Comparison of ENCODE assay signal across 8 cellular contexts in genomic region chr6:13708679-13709261, GRCh38. TPM values are rescaled to one million over a fixed set of nuclear protein-coding genes. Genes with fewer than 3 reads are reported as not detected.
DNase-seq lines count a peak whose midpoint lies in the region; ATAC-seq and TF ChIP-seq lines count a peak whose summit lies in the region.

No MANE protein-coding gene starts in this region.

- WGBS in neuronal stem cell (ENCODE audit: extremely low coverage in 2 of 2, insufficient read length in 2 of 2, insufficient replicate concordance in 1 of 2), 2 donors = no CpG with 5 or more reads among the region's 7 CpGs

- no peak overlapping the region for H2BK15ac ChIP-seq in neuronal stem cell (ENCODE audit: low read length)

- H3K4me3 ChIP-seq in DND-41 (ENCODE audit: low read depth in 1 of 2, low read length in 2 of 2) = peak overlapping the region; percentile 62 to 87; a peak in 3 of 4 replicates
- peak overlapping the region; percentile 92 for H3K4me3 ChIP-seq in OCI-LY1 (ENCODE audit: low read depth, low read length, poor library complexity, severe bottlenecking)
- peak overlapping the region; percentile 85 for H3K4me3 ChIP-seq in effector memory CD4-positive, alpha-beta T cell (ENCODE audit: insufficient read depth, low read depth, low read length, poor library complexity, severe bottlenecking)
- peak overlapping the region in 1 of 2 donors; percentile 91 for H3K4me3 ChIP-seq in neuronal stem cell (ENCODE audit: low read length in 2 of 2)

- H4K20me1 ChIP-seq in DND-41 (ENCODE audit: insufficient read depth, low read length) (peaks cover 59% of the 10 kb centered on the region), OCI-LY1 (ENCODE audit: insufficient read depth, low read length) (no peaks in the 10 kb centered on the region)

- H3K4me2 ChIP-seq in DND-41 (ENCODE audit: insufficient read depth, low read length) (peak overlapping the region; percentile 65), OCI-LY1 (ENCODE audit: low read length) (peak overlapping the region; percentile 85), neuronal stem cell (ENCODE audit: insufficient read depth, low read length, poor library complexity, severe bottlenecking) (peak overlapping the region; percentile 18)

- no peak overlapping the region for H2BK12ac ChIP-seq in neuronal stem cell (ENCODE audit: low read length)

- H3K9me2 ChIP-seq in OCI-LY1 (ENCODE audit: low read depth, low read length) = no peaks in the 10 kb centered on the region

- DNase-seq in DND-41 (peak; percentile 22), neuronal stem cell (ENCODE audit: low spot score) (no peak), islet precursor cell (no peak), HCEC 1CT (no peak)
- DNase-seq in effector memory CD4-positive, alpha-beta T cell = no peak

- H3K4me1 ChIP-seq in DND-41 (ENCODE audit: insufficient read depth, low read length) (peaks cover 42% of the 10 kb centered on the region), OCI-LY1 (ENCODE audit: insufficient read depth, low read length, severe bottlenecking) (peaks cover 30% of the 10 kb centered on the region), neuronal stem cell (ENCODE audit: control insufficient read depth in 2 of 2, insufficient read depth in 1 of 2, low read depth in 1 of 2, low read length in 2 of 2) (peaks cover 2 to 11% of the 10 kb centered on the region in 2 donors)
- no peaks in the 10 kb centered on the region for H3K4me1 ChIP-seq in effector memory CD4-positive, alpha-beta T cell (ENCODE audit: control insufficient read depth, insufficient read depth, low read length, poor library complexity, severe bottlenecking)

- no peak overlapping the region for H3K18ac ChIP-seq in neuronal stem cell (ENCODE audit: low read length)

- TF ChIP-seq CTCF in DND-41 (IDR thresholded peaks at IDR 0.05; ENCODE audit: borderline replicate concordance, extremely low read depth, low read length, poor library complexity, severe bottlenecking) = no peak
- no peak for TF ChIP-seq CTCF in OCI-LY1 (IDR thresholded peaks at IDR 0.05; ENCODE audit: low read length)

- H3K9ac ChIP-seq in DND-41 (ENCODE audit: low read depth, low read length) = peak overlapping the region; percentile 77
- H3K9ac ChIP-seq in OCI-LY1 (ENCODE audit: low read length) = peak overlapping the region; percentile 89
- no peak overlapping the region for H3K9ac ChIP-seq in neuronal stem cell (ENCODE audit: low read depth, low read length, poor library complexity)

- H3K36me3 ChIP-seq in DND-41 (ENCODE audit: insufficient read depth, low read length) = peaks cover 14% of the 10 kb centered on the region
- no peaks in the 10 kb centered on the region for H3K36me3 ChIP-seq in OCI-LY1 (ENCODE audit: insufficient read depth, low read length)
- H3K36me3 ChIP-seq in effector memory CD4-positive, alpha-beta T cell (ENCODE audit: control insufficient read depth, insufficient read depth, low read length) = peaks cover 3% of the 10 kb centered on the region
- peaks cover 0 to 18% of the 10 kb centered on the region in 2 donors for H3K36me3 ChIP-seq in neuronal stem cell (replicated peaks in 1 of 2; ENCODE audit: control insufficient read depth in 2 of 2, insufficient read depth in 2 of 2, low read length in 2 of 2)

- H2AFZ ChIP-seq in DND-41 (ENCODE audit: low read depth, low read length) (no peak overlapping the region), OCI-LY1 (ENCODE audit: low read length) (no peak overlapping the region), neuronal stem cell (ENCODE audit: low read length) (no peak overlapping the region)

- H3K27me3 ChIP-seq in DND-41 (ENCODE audit: insufficient read depth, low read length, poor library complexity) (no peaks in the 10 kb centered on the region), OCI-LY1 (ENCODE audit: insufficient read depth, low read length) (no peaks in the 10 kb centered on the region), neuronal stem cell (ENCODE audit: control insufficient read depth in 3 of 3, insufficient read depth in 3 of 3, low read depth in 1 of 3, low read length in 3 of 3) (no peaks in the 10 kb centered on the region)
- no peaks in the 10 kb centered on the region for H3K27me3 ChIP-seq in effector memory CD4-positive, alpha-beta T cell (replicated peaks; ENCODE audit: control insufficient read depth, insufficient read depth, low read length, poor library complexity, severe bottlenecking)

- H3K9me3 ChIP-seq in DND-41 (ENCODE audit: insufficient read depth, low read length, severe bottlenecking) (no peaks in the 10 kb centered on the region), OCI-LY1 (ENCODE audit: low read length) (no peaks in the 10 kb centered on the region), neuronal stem cell (replicated peaks in 1 of 2; ENCODE audit: control insufficient read depth in 2 of 2, insufficient read depth in 1 of 2, low read depth in 1 of 2, low read length in 2 of 2) (peaks cover 0 to 8% of the 10 kb centered on the region in 2 donors)
- H3K9me3 ChIP-seq in effector memory CD4-positive, alpha-beta T cell (ENCODE audit: control insufficient read depth, low read length) = no peaks in the 10 kb centered on the region

- no peak overlapping the region for H4K8ac ChIP-seq in neuronal stem cell (ENCODE audit: low read depth, low read length)

- H2BK120ac ChIP-seq in neuronal stem cell (ENCODE audit: low read depth, low read length) = no peak overlapping the region

- no peak overlapping the region for H3K23ac ChIP-seq in neuronal stem cell (ENCODE audit: low read depth, low read length, poor library complexity)

- peaks cover 91% of the 10 kb centered on the region for H3K79me2 ChIP-seq in DND-41 (ENCODE audit: insufficient read depth, low read length)
- H3K79me2 ChIP-seq in OCI-LY1 (ENCODE audit: insufficient read depth, low read length) = peaks cover 63% of the 10 kb centered on the region

- no peak overlapping the region for H2BK5ac ChIP-seq in neuronal stem cell (ENCODE audit: low read length)

- H3K4ac ChIP-seq in neuronal stem cell (ENCODE audit: low read length) = no peak overlapping the region

- no peak overlapping the region for H2AK5ac ChIP-seq in neuronal stem cell (ENCODE audit: low read depth, low read length)

- no peak overlapping the region for H3K14ac ChIP-seq in neuronal stem cell (ENCODE audit: low read length)

- no peaks in the 10 kb centered on the region for H3F3A ChIP-seq in OCI-LY1 (ENCODE audit: insufficient read depth, low read length)

- no peak overlapping the region for H4K91ac ChIP-seq in neuronal stem cell (ENCODE audit: low read depth, low read length, poor library complexity)

- H3K79me1 ChIP-seq in neuronal stem cell (ENCODE audit: low read depth, low read length) = peaks cover 4% of the 10 kb centered on the region

- H3K27ac ChIP-seq in DND-41 (ENCODE audit: low read length) = peak overlapping the region; percentile 66
- H3K27ac ChIP-seq in OCI-LY1 (ENCODE audit: low read depth, low read length, poor library complexity, severe bottlenecking) = peak overlapping the region; percentile 62
- H3K27ac ChIP-seq in effector memory CD4-positive, alpha-beta T cell (ENCODE audit: insufficient read depth, low read length, poor library complexity, severe bottlenecking) = peak overlapping the region; percentile 80
- no peak overlapping the region for H3K27ac ChIP-seq in neuronal stem cell (replicated peaks; ENCODE audit: low read length)

- no peak for ATAC-seq in DND-41 (ENCODE audit: insufficient read depth, low read depth)
- no peak for ATAC-seq in GM18520 (IDR thresholded peaks at IDR 0.05; ENCODE audit: unreplicated experiment)
- no peak for ATAC-seq in activated CD4-positive, CD25-positive, alpha-beta regulatory T cell treated with anti-CD3 and anti-CD28 coated beads, Interleukin-2, amount 50 U/mL, for 24 hours

RNA-seq across cellular contexts. Expression of gene RANBP9, which starts 2.9 kb away (rescaled TPM):
- polyA plus RNA-seq in neuronal stem cell (2013, experiment 1 of 2) = 34.4 TPM
- 35.1 TPM for polyA plus RNA-seq in neuronal stem cell (2013, experiment 2 of 2)

Comparison
In these comparisons a context has a peak if more than half of its experiments do, and no peak if none do; other contexts are left out.
1. H3K4me2 ChIP-seq: peak in every context shown above with its lines; median percentile 85 in OCI-LY1; 65 in DND-41; 18 in neuronal stem cell.